1 cellular context compared by ENCODE assay signal in the genomic region with DNA sequence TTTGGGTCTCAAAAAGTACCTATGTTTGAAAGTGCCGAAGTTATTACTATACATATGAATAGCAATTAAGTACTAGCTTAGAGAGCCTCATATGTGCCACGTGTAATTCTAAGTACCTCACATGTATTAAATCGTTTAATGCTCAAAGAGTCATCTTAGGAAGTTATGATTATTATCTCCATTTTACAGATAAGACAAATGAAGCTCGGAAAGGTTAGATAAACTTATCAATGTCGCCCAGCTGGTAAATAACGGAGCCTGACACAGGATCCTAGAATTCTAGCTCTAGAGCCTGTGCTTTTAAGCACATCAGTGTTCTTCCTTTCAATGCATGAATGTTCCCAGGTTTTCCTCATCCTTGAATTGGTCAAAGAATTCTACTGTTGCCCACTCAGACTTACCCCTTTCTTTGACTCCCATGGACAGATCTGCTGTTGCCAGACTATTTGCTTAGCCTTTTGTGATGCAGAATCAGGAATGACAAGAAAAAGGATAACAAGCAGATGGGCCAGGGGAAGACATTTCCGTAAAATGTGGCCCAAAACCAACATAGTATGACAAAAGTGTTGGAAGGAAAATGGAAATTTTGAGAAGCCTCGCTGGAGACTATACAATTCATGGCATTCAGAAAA.
A peak's percentile ranks its signal among the peaks of the same experiment; 100 is the strongest.
TF ChIP-seq lines count a peak whose summit lies in the region.

No MANE protein-coding gene starts in this region.

TF ChIP-seq in GM23338, 12 proteins besides CTCF, POLR2A, EP300 and RAD21 (continued from another document):
- TF ChIP-seq, protein P1, sequence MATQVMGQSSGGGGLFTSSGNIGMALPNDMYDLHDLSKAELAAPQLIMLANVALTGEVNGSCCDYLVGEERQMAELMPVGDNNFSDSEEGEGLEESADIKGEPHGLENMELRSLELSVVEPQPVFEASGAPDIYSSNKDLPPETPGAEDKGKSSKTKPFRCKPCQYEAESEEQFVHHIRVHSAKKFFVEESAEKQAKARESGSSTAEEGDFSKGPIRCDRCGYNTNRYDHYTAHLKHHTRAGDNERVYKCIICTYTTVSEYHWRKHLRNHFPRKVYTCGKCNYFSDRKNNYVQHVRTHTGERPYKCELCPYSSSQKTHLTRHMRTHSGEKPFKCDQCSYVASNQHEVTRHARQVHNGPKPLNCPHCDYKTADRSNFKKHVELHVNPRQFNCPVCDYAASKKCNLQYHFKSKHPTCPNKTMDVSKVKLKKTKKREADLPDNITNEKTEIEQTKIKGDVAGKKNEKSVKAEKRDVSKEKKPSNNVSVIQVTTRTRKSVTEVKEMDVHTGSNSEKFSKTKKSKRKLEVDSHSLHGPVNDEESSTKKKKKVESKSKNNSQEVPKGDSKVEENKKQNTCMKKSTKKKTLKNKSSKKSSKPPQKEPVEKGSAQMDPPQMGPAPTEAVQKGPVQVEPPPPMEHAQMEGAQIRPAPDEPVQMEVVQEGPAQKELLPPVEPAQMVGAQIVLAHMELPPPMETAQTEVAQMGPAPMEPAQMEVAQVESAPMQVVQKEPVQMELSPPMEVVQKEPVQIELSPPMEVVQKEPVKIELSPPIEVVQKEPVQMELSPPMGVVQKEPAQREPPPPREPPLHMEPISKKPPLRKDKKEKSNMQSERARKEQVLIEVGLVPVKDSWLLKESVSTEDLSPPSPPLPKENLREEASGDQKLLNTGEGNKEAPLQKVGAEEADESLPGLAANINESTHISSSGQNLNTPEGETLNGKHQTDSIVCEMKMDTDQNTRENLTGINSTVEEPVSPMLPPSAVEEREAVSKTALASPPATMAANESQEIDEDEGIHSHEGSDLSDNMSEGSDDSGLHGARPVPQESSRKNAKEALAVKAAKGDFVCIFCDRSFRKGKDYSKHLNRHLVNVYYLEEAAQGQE (IDR thresholded peaks at IDR 0.05; ENCODE audit: unreplicated experiment): no peak
- TF ChIP-seq STAT1 (IDR thresholded peaks at IDR 0.05; ENCODE audit: unreplicated experiment): no peak
- TF ChIP-seq, protein P2, sequence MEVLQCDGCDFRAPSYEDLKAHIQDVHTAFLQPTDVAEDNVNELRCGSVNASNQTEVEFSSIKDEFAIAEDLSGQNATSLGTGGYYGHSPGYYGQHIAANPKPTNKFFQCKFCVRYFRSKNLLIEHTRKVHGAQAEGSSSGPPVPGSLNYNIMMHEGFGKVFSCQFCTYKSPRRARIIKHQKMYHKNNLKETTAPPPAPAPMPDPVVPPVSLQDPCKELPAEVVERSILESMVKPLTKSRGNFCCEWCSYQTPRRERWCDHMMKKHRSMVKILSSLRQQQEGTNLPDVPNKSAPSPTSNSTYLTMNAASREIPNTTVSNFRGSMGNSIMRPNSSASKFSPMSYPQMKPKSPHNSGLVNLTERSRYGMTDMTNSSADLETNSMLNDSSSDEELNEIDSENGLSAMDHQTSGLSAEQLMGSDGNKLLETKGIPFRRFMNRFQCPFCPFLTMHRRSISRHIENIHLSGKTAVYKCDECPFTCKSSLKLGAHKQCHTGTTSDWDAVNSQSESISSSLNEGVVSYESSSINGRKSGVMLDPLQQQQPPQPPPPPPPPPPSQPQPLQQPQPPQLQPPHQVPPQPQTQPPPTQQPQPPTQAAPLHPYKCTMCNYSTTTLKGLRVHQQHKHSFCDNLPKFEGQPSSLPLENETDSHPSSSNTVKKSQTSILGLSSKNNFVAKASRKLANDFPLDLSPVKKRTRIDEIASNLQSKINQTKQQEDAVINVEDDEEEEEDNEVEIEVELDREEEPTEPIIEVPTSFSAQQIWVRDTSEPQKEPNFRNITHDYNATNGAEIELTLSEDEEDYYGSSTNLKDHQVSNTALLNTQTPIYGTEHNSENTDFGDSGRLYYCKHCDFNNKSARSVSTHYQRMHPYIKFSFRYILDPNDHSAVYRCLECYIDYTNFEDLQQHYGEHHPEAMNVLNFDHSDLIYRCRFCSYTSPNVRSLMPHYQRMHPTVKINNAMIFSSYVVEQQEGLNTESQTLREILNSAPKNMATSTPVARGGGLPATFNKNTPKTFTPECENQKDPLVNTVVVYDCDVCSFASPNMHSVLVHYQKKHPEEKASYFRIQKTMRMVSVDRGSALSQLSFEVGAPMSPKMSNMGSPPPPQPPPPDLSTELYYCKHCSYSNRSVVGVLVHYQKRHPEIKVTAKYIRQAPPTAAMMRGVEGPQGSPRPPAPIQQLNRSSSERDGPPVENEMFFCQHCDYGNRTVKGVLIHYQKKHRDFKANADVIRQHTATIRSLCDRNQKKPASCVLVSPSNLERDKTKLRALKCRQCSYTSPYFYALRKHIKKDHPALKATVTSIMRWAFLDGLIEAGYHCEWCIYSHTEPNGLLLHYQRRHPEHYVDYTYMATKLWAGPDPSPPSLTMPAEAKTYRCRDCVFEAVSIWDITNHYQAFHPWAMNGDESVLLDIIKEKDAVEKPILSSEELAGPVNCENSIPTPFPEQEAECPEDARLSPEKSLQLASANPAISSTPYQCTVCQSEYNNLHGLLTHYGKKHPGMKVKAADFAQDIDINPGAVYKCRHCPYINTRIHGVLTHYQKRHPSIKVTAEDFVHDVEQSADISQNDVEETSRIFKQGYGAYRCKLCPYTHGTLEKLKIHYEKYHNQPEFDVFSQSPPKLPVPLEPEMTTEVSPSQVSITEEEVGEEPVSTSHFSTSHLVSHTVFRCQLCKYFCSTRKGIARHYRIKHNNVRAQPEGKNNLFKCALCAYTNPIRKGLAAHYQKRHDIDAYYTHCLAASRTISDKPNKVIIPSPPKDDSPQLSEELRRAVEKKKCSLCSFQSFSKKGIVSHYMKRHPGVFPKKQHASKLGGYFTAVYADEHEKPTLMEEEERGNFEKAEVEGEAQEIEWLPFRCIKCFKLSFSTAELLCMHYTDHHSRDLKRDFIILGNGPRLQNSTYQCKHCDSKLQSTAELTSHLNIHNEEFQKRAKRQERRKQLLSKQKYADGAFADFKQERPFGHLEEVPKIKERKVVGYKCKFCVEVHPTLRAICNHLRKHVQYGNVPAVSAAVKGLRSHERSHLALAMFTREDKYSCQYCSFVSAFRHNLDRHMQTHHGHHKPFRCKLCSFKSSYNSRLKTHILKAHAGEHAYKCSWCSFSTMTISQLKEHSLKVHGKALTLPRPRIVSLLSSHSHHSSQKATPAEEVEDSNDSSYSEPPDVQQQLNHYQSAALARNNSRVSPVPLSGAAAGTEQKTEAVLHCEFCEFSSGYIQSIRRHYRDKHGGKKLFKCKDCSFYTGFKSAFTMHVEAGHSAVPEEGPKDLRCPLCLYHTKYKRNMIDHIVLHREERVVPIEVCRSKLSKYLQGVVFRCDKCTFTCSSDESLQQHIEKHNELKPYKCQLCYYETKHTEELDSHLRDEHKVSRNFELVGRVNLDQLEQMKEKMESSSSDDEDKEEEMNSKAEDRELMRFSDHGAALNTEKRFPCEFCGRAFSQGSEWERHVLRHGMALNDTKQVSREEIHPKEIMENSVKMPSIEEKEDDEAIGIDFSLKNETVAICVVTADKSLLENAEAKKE (CRISPR knock-in tag; IDR thresholded peaks at IDR 0.05): peak; percentile 70
- TF ChIP-seq EZH2 (IDR thresholded peaks at IDR 0.05; ENCODE audit: low read depth, unreplicated experiment): no peak
- no peak for TF ChIP-seq CREB1 (CRISPR knock-in tag; IDR thresholded peaks at IDR 0.05; ENCODE audit: low read depth)
- peak; percentile 43; the same call in 1 of the 2 replicates for TF ChIP-seq NANOG (IDR thresholded peaks at IDR 0.05; ENCODE audit: borderline replicate concordance)
- TF ChIP-seq, protein P3, sequence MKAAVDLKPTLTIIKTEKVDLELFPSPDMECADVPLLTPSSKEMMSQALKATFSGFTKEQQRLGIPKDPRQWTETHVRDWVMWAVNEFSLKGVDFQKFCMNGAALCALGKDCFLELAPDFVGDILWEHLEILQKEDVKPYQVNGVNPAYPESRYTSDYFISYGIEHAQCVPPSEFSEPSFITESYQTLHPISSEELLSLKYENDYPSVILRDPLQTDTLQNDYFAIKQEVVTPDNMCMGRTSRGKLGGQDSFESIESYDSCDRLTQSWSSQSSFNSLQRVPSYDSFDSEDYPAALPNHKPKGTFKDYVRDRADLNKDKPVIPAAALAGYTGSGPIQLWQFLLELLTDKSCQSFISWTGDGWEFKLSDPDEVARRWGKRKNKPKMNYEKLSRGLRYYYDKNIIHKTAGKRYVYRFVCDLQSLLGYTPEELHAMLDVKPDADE (IDR thresholded peaks at IDR 0.05): no peak
